ENCODE assay signal across 8 cellular contexts in genomic region chr5:32193591-32193990, GRCh38.
DNase-seq lines count a peak whose midpoint lies in the region; ATAC-seq and TF ChIP-seq lines count a peak whose summit lies in the region.

No MANE protein-coding gene starts in this region.

- H3K27ac ChIP-seq in mucosa of rectum (ENCODE audit: low read depth in 2 of 2, low read length in 2 of 2) (peak overlapping the region in 1 of 2 donors; percentile 23), MM.1S (ENCODE audit: low read length) (no peak overlapping the region)

- H3K4me1 ChIP-seq in mucosa of rectum (ENCODE audit: control insufficient read depth in 2 of 2, insufficient read depth in 2 of 2, low read length in 2 of 2) = peaks cover 5 to 8% of the 10 kb centered on the region in 2 donors
- no peaks in the 10 kb centered on the region for H3K4me1 ChIP-seq in MM.1S (ENCODE audit: low read length)

- H3K9me3 ChIP-seq in mucosa of rectum (ENCODE audit: control insufficient read depth in 2 of 2, low read length in 2 of 2) (no peaks in the 10 kb centered on the region), MM.1S (replicated peaks; ENCODE audit: insufficient read depth, low read length) (no peaks in the 10 kb centered on the region)

- DNase-seq in EH (ENCODE audit: low read depth) = peak; percentile 94
- peak; percentile 99 for DNase-seq in NCI-H69 (lab: John Stamatoyannopoulos, UW)
- DNase-seq in choroid plexus epithelial cell (ENCODE audit: low read depth) = peak; percentile 93
- no peak for DNase-seq in MM.1S

- H3K4me2 ChIP-seq in MM.1S (ENCODE audit: low read depth, low read length) = no peak overlapping the region

- H2AFZ ChIP-seq in MM.1S (ENCODE audit: low read length) = no peak overlapping the region

- TF ChIP-seq CTCF in choroid plexus epithelial cell (conservative IDR thresholded peaks at IDR 0.05; ENCODE audit: low read depth, low read length) = no peak
- TF ChIP-seq CTCF in MM.1S (IDR thresholded peaks at IDR 0.05; ENCODE audit: low read length) = no peak

- H3K36me3 ChIP-seq in mucosa of rectum (ENCODE audit: control insufficient read depth in 2 of 2, insufficient read depth in 2 of 2, low read length in 2 of 2) (no peaks in the 10 kb centered on the region), MM.1S (replicated peaks; ENCODE audit: insufficient read depth, low read length) (no peaks in the 10 kb centered on the region)

- H3K9me2 ChIP-seq in MM.1S (replicated peaks; ENCODE audit: insufficient read depth, low read length) = no peaks in the 10 kb centered on the region

- no peaks in the 10 kb centered on the region for H4K20me1 ChIP-seq in MM.1S (ENCODE audit: insufficient read depth, low read length)

- H3K79me2 ChIP-seq in MM.1S (ENCODE audit: low read length) = no peaks in the 10 kb centered on the region

- H3K27me3 ChIP-seq in mucosa of rectum (ENCODE audit: control insufficient read depth in 2 of 2, insufficient read depth in 2 of 2, low read length in 2 of 2) = no peaks in the 10 kb centered on the region
- H3K27me3 ChIP-seq in MM.1S (replicated peaks; ENCODE audit: insufficient read depth, low read length) = no peaks in the 10 kb centered on the region

- ATAC-seq in HG03378 (IDR thresholded peaks at IDR 0.05; ENCODE audit: unreplicated experiment) = peak; percentile 87
- ATAC-seq in GM18858 (IDR thresholded peaks at IDR 0.05; ENCODE audit: unreplicated experiment) = no peak
- no peak for ATAC-seq in activated CD4-positive, CD25-positive, alpha-beta regulatory T cell treated with anti-CD3 and anti-CD28 coated beads, Interleukin-2, amount 50 U/mL, for 24 hours

- no peaks in the 10 kb centered on the region for H3F3A ChIP-seq in MM.1S (ENCODE audit: insufficient read depth, low read length)

- peak overlapping the region; percentile 36 for H3K9ac ChIP-seq in mucosa of rectum (ENCODE audit: low read depth in 1 of 2, low read length in 2 of 2)
- H3K9ac ChIP-seq in MM.1S (ENCODE audit: low read length) = no peak overlapping the region

- H3K4me3 ChIP-seq in choroid plexus epithelial cell (ENCODE audit: low read depth, low read length) (peak overlapping the region; percentile 35), mucosa of rectum (ENCODE audit: low read length in 2 of 2) (peak overlapping the region; percentile 17 to 55), MM.1S (ENCODE audit: low read length) (no peak overlapping the region)
